Comparison of ENCODE assay signal across 2 cellular contexts in the genomic region with DNA sequence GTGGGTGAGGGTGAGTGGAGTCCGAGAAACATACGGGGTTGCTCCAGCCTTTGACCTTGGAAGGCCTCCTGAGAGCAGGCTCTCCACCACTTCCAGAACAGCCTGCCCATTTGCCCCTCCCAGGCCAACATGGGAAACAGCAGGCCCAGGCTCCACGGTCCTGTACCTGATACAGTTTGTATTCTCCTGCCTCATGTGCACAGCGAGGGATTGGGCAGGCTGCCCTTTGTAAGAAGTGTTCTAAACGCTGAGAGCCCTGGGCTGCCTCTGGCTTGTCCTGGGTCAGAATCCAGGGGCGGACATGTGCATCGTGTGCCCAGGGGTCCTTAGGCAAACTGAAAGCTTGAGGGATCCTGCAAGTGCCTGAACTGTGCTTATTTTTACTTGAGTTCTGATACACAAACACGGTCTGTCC.
A peak's percentile ranks its signal among the peaks of the same experiment; 100 is the strongest.
TF ChIP-seq lines count a peak whose summit lies in the region.

No MANE protein-coding gene starts in this region.

TF ChIP-seq in HEK293, 187 proteins besides CTCF, POLR2A, EP300 and RAD21:
- peak; percentile 66 for TF ChIP-seq ZNF335 (tag by site-specific recombination; conservative IDR thresholded peaks at IDR 0.05)
- TF ChIP-seq ZNF341 (tag by site-specific recombination; IDR thresholded peaks at IDR 0.05; ENCODE audit: low read depth), result peak; percentile 60
- no peak for TF ChIP-seq SP7 (tag by site-specific recombination; IDR thresholded peaks at IDR 0.05)
- peak; percentile 72 for TF ChIP-seq ZNF600 (tag by site-specific recombination; IDR thresholded peaks at IDR 0.05)
- TF ChIP-seq GLI2 (tag by site-specific recombination; IDR thresholded peaks at IDR 0.05; ENCODE audit: borderline replicate concordance, low read depth), result no peak

TF ChIP-seq in K562, 482 proteins besides CTCF, POLR2A, EP300 and RAD21:
- TF ChIP-seq EP400 (IDR thresholded peaks at IDR 0.05) (no peak), MED1 (CRISPR knock-in tag; IDR thresholded peaks at IDR 0.05; ENCODE audit: borderline replicate concordance) (0 out of 2 replicates have a peak, but pooled peaks have one; percentile 35), SNRNP70 (optimal IDR thresholded peaks at IDR 0.05; ENCODE audit: low read depth, low read length) (no peak), HMGN3 (IDR thresholded peaks at IDR 0.05; ENCODE audit: borderline replicate concordance, extremely low read depth, insufficient read length, low read depth, low read length) (no peak), HEY1 (CRISPR knock-in tag; IDR thresholded peaks at IDR 0.05; ENCODE audit: borderline replicate concordance) (no peak)
